In genomic region chr22:43848366-43849171, GRCh38 we compare ENCODE assay signal across 8 cellular contexts. TPM values are rescaled to one million over a fixed set of nuclear protein-coding genes. Genes with fewer than 3 reads are reported as not detected.
DNase-seq lines count a peak whose midpoint lies in the region; ATAC-seq and TF ChIP-seq lines count a peak whose summit lies in the region.

No MANE protein-coding gene starts in this region.

- 33 to 37% (median 34%) methylated on average over 14 to 16 of the region's 16 CpGs for WGBS in psoas muscle, 3 donors

- H3K27ac Mint-ChIP-seq in endothelial cell (ENCODE audit: unreplicated experiment): no peak overlapping the region
- H3K27ac Mint-ChIP-seq in stimulated activated memory B cell treated with anti-CD40 and anti-IgM and Interleukin-4, amounts not matched to agents 10 μg/mL and 1 μg/mL and 100 μg/mL, for 72 hours: no peak overlapping the region

- intact Hi-C loops in psoas muscle (cut with DNase I): no loop called here

- peaks cover 6% of the 10 kb centered on the region for H3K36me3 Mint-ChIP-seq in endothelial cell (ENCODE audit: low read depth, unreplicated experiment)
- H3K36me3 Mint-ChIP-seq in stimulated activated memory B cell treated with anti-CD40 and anti-IgM and Interleukin-4, amounts not matched to agents 10 μg/mL and 1 μg/mL and 100 μg/mL, for 72 hours: no peaks in the 10 kb centered on the region

- peak in 3 of 4 donors; percentile 55 to 70 (median 64) for ATAC-seq in psoas muscle
- no peak for ATAC-seq in stimulated activated memory B cell treated with anti-CD40 and anti-IgM and Interleukin-4, amounts not matched to agents 10 μg/mL and 1 μg/mL and 100 μg/mL, for 72 hours
- ATAC-seq in activated CD4-positive, CD25-positive, alpha-beta regulatory T cell treated with anti-CD3 and anti-CD28 coated beads, Interleukin-2, amount 50 U/mL, for 24 hours: no peak
- no peak for ATAC-seq in GM21825 (IDR thresholded peaks at IDR 0.05; ENCODE audit: unreplicated experiment)

- H3K4me3 ChIP-seq in psoas muscle: no peak overlapping the region

- TF ChIP-seq CTCF in endothelial cell (IDR thresholded peaks at IDR 0.05; ENCODE audit: unreplicated experiment): no peak
- peak; percentile 9 for TF ChIP-seq CTCF in psoas muscle (IDR thresholded peaks at IDR 0.05)

- no peaks in the 10 kb centered on the region for H3K4me1 ChIP-seq in psoas muscle

- DNase-seq in DMS 273 (lab: John Stamatoyannopoulos, UW; ENCODE audit: unreplicated experiment): peak; percentile 64
- DNase-seq in DMS 273 treated with DMSO at 0.1 percent for 48 hours (lab: John Stamatoyannopoulos, UW): no peak
- DNase-seq in NCI-H2227 (lab: John Stamatoyannopoulos, UW; ENCODE audit: unreplicated experiment): peak; percentile 58
- peak; percentile 50 for DNase-seq in endothelial cell (ENCODE audit: low spot score)
- peak in 1 of 2 donors; percentile 48 for DNase-seq in psoas muscle

- peaks cover 0 to 38% (median 4%) of the 10 kb centered on the region in 3 donors for H3K27me3 ChIP-seq in psoas muscle (ENCODE audit: insufficient read depth in 3 of 3, low read length in 2 of 3)

- H3K36me3 ChIP-seq in psoas muscle (ENCODE audit: insufficient read depth in 1 of 2, low read depth in 1 of 2): no peaks in the 10 kb centered on the region

- no peaks in the 10 kb centered on the region for H3K9me3 ChIP-seq in psoas muscle

- H3K27ac ChIP-seq in psoas muscle: no peak overlapping the region

- no peaks in the 10 kb centered on the region for H3K9me3 Mint-ChIP-seq in endothelial cell (ENCODE audit: unreplicated experiment)
- no peaks in the 10 kb centered on the region for H3K9me3 Mint-ChIP-seq in stimulated activated memory B cell treated with anti-CD40 and anti-IgM and Interleukin-4, amounts not matched to agents 10 μg/mL and 1 μg/mL and 100 μg/mL, for 72 hours

- H3K4me1 Mint-ChIP-seq in endothelial cell (ENCODE audit: unreplicated experiment): peaks cover 70% of the 10 kb centered on the region
- H3K4me1 Mint-ChIP-seq in stimulated activated memory B cell treated with anti-CD40 and anti-IgM and Interleukin-4, amounts not matched to agents 10 μg/mL and 1 μg/mL and 100 μg/mL, for 72 hours: no peaks in the 10 kb centered on the region

- peaks cover 13% of the 10 kb centered on the region for H3K27me3 Mint-ChIP-seq in endothelial cell (ENCODE audit: unreplicated experiment)
- H3K27me3 Mint-ChIP-seq in stimulated activated memory B cell treated with anti-CD40 and anti-IgM and Interleukin-4, amounts not matched to agents 10 μg/mL and 1 μg/mL and 100 μg/mL, for 72 hours: peaks cover 57% of the 10 kb centered on the region

- H3K4me3 Mint-ChIP-seq in endothelial cell (ENCODE audit: unreplicated experiment): no peak overlapping the region
- no peak overlapping the region for H3K4me3 Mint-ChIP-seq in stimulated activated memory B cell treated with anti-CD40 and anti-IgM and Interleukin-4, amounts not matched to agents 10 μg/mL and 1 μg/mL and 100 μg/mL, for 72 hours

RNA-seq across cellular contexts. Expression of gene SULT4A1, which starts 13.7 kb away (rescaled TPM):
- total RNA-seq in endothelial cell (ENCODE audit: unreplicated experiment) (16.5 TPM), psoas muscle (not detected)
- polyA plus RNA-seq in psoas muscle: under 1 TPM in 2 of 3 donors, not detected in 1; 0.08 to 0.23 TPM

RNA-seq across cellular contexts. Expression of gene EFCAB6, which starts 36.5 kb away (rescaled TPM):
- total RNA-seq in endothelial cell (ENCODE audit: unreplicated experiment) (0.69 TPM), psoas muscle (under 1 TPM; 0.34 to 0.84 (median 0.59) TPM)
- polyA plus RNA-seq in psoas muscle: under 1 TPM; 0.07 to 0.53 (median 0.26) TPM

RNA-seq across cellular contexts. Expression of gene PNPLA5, which starts 43.2 kb away (rescaled TPM):
- total RNA-seq in endothelial cell (ENCODE audit: unreplicated experiment) (not detected), psoas muscle (not detected)
- under 1 TPM in 2 of 3 donors, not detected in 1; 0.01 to 0.18 TPM for polyA plus RNA-seq in psoas muscle

Comparison
In these comparisons a context has a peak if more than half of its experiments do, and no peak if none do; other contexts are left out.
1. ATAC-seq: peak in psoas muscle (3 of 4); none in stimulated activated memory B cell treated with anti-CD40 and anti-IgM and Interleukin-4, amounts not matched to agents 10 μg/mL and 1 μg/mL and 100 μg/mL, for 72 hours (single experiment), activated CD4-positive, CD25-positive, alpha-beta regulatory T cell treated with anti-CD3 and anti-CD28 coated beads, Interleukin-2, amount 50 U/mL, for 24 hours (0 of 2) and GM21825 (single experiment).
2. RNA of gene SULT4A1, which starts 13.7 kb away (total RNA-seq): 16.5 TPM in endothelial cell (single experiment); not detected in psoas muscle; every median in the first group is over 10 times any median in the second.